In the genomic region with DNA sequence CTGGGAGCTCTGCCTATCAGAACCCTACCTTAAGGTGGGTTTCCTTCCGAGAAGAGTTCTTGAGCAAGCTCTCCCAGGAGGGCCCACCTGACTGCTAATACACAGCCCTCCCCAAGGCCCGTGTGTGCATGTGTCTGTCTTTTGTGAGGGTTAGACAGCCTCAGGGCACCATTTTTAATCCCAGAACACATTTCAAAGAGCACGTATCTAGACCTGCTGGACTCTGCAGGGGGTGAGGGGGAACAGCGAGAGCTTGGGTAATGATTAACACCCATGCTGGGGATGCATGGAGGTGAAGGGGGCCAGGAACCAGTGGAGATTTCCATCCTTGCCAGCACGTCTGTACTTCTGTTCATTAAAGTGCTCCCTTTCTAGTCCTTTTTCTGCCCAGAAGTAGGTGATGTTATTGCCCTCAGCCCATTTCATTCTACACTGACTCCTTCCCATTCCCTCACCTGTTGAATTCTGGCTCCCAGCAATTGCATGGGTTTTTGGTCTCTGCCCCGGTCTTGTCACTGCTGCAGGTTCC, we compare ENCODE assay signal across 1 cellular context.
TF ChIP-seq lines count a peak whose summit lies in the region.

No MANE protein-coding gene starts in this region.

TF ChIP-seq in HepG2, 621 proteins besides CTCF, POLR2A, EP300 and RAD21 (continued from another document and continues in another):
- TF ChIP-seq, protein P1, sequence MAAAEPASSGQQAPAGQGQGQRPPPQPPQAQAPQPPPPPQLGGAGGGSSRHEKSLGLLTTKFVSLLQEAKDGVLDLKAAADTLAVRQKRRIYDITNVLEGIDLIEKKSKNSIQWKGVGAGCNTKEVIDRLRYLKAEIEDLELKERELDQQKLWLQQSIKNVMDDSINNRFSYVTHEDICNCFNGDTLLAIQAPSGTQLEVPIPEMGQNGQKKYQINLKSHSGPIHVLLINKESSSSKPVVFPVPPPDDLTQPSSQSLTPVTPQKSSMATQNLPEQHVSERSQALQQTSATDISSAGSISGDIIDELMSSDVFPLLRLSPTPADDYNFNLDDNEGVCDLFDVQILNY (CRISPR knock-in tag; conservative IDR thresholded peaks at IDR 0.05): no peak
- peak; percentile 77 for TF ChIP-seq ZNF792 (CRISPR knock-in tag; IDR thresholded peaks at IDR 0.05)
- TF ChIP-seq, protein P2, sequence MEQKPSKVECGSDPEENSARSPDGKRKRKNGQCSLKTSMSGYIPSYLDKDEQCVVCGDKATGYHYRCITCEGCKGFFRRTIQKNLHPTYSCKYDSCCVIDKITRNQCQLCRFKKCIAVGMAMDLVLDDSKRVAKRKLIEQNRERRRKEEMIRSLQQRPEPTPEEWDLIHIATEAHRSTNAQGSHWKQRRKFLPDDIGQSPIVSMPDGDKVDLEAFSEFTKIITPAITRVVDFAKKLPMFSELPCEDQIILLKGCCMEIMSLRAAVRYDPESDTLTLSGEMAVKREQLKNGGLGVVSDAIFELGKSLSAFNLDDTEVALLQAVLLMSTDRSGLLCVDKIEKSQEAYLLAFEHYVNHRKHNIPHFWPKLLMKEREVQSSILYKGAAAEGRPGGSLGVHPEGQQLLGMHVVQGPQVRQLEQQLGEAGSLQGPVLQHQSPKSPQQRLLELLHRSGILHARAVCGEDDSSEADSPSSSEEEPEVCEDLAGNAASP (CRISPR knock-in tag; IDR thresholded peaks at IDR 0.05; ENCODE audit: borderline replicate concordance): peak; percentile 60; the same call in 1 of the 2 replicates
- TF ChIP-seq HNF4G (IDR thresholded peaks at IDR 0.05; ENCODE audit: borderline replicate concordance, low read depth, low read length): 0 out of 2 replicates have a peak, but pooled peaks have one; percentile 28
- peak; percentile 22; the same call in 1 of the 2 replicates for TF ChIP-seq HNF4G (CRISPR knock-in tag; IDR thresholded peaks at IDR 0.05; ENCODE audit: borderline replicate concordance, low read depth)
- TF ChIP-seq, protein P3, sequence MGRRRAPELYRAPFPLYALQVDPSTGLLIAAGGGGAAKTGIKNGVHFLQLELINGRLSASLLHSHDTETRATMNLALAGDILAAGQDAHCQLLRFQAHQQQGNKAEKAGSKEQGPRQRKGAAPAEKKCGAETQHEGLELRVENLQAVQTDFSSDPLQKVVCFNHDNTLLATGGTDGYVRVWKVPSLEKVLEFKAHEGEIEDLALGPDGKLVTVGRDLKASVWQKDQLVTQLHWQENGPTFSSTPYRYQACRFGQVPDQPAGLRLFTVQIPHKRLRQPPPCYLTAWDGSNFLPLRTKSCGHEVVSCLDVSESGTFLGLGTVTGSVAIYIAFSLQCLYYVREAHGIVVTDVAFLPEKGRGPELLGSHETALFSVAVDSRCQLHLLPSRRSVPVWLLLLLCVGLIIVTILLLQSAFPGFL (CRISPR knock-in tag; IDR thresholded peaks at IDR 0.05): no peak
- TF ChIP-seq ZNF430 (CRISPR knock-in tag; IDR thresholded peaks at IDR 0.05): peak; percentile 73; the same call in 1 of the 2 replicates
- TF ChIP-seq RFXAP (CRISPR knock-in tag; IDR thresholded peaks at IDR 0.05; ENCODE audit: borderline replicate concordance): peak; percentile 38; the same call in 1 of the 2 replicates
- peak; percentile 84 for TF ChIP-seq PPARG (CRISPR knock-in tag; conservative IDR thresholded peaks at IDR 0.05)
- TF ChIP-seq ZNF296 (CRISPR knock-in tag; conservative IDR thresholded peaks at IDR 0.05): no peak
- no peak for TF ChIP-seq HHEX (CRISPR knock-in tag; IDR thresholded peaks at IDR 0.05)
- TF ChIP-seq, protein P4, sequence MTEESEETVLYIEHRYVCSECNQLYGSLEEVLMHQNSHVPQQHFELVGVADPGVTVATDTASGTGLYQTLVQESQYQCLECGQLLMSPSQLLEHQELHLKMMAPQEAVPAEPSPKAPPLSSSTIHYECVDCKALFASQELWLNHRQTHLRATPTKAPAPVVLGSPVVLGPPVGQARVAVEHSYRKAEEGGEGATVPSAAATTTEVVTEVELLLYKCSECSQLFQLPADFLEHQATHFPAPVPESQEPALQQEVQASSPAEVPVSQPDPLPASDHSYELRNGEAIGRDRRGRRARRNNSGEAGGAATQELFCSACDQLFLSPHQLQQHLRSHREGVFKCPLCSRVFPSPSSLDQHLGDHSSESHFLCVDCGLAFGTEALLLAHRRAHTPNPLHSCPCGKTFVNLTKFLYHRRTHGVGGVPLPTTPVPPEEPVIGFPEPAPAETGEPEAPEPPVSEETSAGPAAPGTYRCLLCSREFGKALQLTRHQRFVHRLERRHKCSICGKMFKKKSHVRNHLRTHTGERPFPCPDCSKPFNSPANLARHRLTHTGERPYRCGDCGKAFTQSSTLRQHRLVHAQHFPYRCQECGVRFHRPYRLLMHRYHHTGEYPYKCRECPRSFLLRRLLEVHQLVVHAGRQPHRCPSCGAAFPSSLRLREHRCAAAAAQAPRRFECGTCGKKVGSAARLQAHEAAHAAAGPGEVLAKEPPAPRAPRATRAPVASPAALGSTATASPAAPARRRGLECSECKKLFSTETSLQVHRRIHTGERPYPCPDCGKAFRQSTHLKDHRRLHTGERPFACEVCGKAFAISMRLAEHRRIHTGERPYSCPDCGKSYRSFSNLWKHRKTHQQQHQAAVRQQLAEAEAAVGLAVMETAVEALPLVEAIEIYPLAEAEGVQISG (CRISPR knock-in tag; IDR thresholded peaks at IDR 0.05): peak; percentile 42; the same call in 1 of the 2 replicates
- TF ChIP-seq, protein P5, sequence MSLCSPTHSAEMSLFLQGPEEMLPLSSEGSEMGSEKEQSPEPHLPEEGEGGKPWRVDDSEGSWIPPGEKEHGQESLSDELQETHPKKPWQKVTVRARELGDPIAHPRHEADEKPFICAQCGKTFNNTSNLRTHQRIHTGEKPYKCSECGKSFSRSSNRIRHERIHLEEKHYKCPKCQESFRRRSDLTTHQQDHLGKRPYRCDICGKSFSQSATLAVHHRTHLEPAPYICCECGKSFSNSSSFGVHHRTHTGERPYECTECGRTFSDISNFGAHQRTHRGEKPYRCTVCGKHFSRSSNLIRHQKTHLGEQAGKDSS (CRISPR knock-in tag; IDR thresholded peaks at IDR 0.05; ENCODE audit: borderline replicate concordance, low read depth): peak; percentile 47; the same call in 1 of the 2 replicates
- peak; percentile 83 for TF ChIP-seq BRD4 (CRISPR knock-in tag; IDR thresholded peaks at IDR 0.05)
- TF ChIP-seq, protein P6, sequence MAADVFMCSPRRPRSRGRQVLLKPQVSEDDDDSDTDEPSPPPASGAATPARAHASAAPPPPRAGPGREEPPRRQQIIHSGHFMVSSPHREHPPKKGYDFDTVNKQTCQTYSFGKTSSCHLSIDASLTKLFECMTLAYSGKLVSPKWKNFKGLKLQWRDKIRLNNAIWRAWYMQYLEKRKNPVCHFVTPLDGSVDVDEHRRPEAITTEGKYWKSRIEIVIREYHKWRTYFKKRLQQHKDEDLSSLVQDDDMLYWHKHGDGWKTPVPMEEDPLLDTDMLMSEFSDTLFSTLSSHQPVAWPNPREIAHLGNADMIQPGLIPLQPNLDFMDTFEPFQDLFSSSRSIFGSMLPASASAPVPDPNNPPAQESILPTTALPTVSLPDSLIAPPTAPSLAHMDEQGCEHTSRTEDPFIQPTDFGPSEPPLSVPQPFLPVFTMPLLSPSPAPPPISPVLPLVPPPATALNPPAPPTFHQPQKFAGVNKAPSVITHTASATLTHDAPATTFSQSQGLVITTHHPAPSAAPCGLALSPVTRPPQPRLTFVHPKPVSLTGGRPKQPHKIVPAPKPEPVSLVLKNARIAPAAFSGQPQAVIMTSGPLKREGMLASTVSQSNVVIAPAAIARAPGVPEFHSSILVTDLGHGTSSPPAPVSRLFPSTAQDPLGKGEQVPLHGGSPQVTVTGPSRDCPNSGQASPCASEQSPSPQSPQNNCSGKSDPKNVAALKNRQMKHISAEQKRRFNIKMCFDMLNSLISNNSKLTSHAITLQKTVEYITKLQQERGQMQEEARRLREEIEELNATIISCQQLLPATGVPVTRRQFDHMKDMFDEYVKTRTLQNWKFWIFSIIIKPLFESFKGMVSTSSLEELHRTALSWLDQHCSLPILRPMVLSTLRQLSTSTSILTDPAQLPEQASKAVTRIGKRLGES (CRISPR knock-in tag; IDR thresholded peaks at IDR 0.05; ENCODE audit: borderline replicate concordance): no peak
- TF ChIP-seq KAT2B (IDR thresholded peaks at IDR 0.05; ENCODE audit: borderline replicate concordance, low read depth, low read length): no peak
- TF ChIP-seq MTF2 (CRISPR knock-in tag; IDR thresholded peaks at IDR 0.05; ENCODE audit: borderline replicate concordance): no peak
- no peak for TF ChIP-seq TRIM24 (CRISPR knock-in tag; IDR thresholded peaks at IDR 0.05)
- peak; percentile 26 for TF ChIP-seq FOSL2 (CRISPR knock-in tag; IDR thresholded peaks at IDR 0.05)
- TF ChIP-seq KDM6A (CRISPR knock-in tag; IDR thresholded peaks at IDR 0.05; ENCODE audit: low read depth): peak; percentile 84
- TF ChIP-seq GATAD1 (CRISPR knock-in tag; IDR thresholded peaks at IDR 0.05): peak; percentile 52; the same call in 1 of the 2 replicates
- no peak for TF ChIP-seq ZNF207 (IDR thresholded peaks at IDR 0.05; ENCODE audit: borderline replicate concordance)
- no peak for TF ChIP-seq SRSF9 (IDR thresholded peaks at IDR 0.05; ENCODE audit: borderline replicate concordance, insufficient read depth, low read depth, low read length, poor library complexity, severe bottlenecking)
- peak; percentile 72 for TF ChIP-seq POLR2AphosphoS5 (IDR thresholded peaks at IDR 0.05; ENCODE audit: low read depth, low read length)
- no peak for TF ChIP-seq ZNF530 (CRISPR knock-in tag; IDR thresholded peaks at IDR 0.05; ENCODE audit: low read depth)
- no peak for TF ChIP-seq NCOA5 (CRISPR knock-in tag; IDR thresholded peaks at IDR 0.05)
- TF ChIP-seq ZNF230 (CRISPR knock-in tag; IDR thresholded peaks at IDR 0.05): 0 out of 2 replicates have a peak, but pooled peaks have one; percentile 30
- no peak for TF ChIP-seq ZSCAN20 (CRISPR knock-in tag; IDR thresholded peaks at IDR 0.05; ENCODE audit: borderline replicate concordance)
- peak; percentile 68; the same call in 1 of the 2 replicates for TF ChIP-seq YEATS2 (CRISPR knock-in tag; IDR thresholded peaks at IDR 0.05; ENCODE audit: borderline replicate concordance)
- TF ChIP-seq, protein P7, sequence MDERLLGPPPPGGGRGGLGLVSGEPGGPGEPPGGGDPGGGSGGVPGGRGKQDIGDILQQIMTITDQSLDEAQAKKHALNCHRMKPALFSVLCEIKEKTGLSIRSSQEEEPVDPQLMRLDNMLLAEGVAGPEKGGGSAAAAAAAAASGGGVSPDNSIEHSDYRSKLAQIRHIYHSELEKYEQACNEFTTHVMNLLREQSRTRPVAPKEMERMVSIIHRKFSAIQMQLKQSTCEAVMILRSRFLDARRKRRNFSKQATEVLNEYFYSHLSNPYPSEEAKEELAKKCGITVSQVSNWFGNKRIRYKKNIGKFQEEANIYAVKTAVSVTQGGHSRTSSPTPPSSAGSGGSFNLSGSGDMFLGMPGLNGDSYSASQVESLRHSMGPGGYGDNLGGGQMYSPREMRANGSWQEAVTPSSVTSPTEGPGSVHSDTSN (CRISPR knock-in tag; IDR thresholded peaks at IDR 0.05): no peak
- no peak for TF ChIP-seq U2AF1 (optimal IDR thresholded peaks at IDR 0.05; ENCODE audit: low read depth, low read length)
- TF ChIP-seq ZNF709 (CRISPR knock-in tag; IDR thresholded peaks at IDR 0.05): 0 out of 2 replicates have a peak, but pooled peaks have one; percentile 9
- TF ChIP-seq, protein P8, sequence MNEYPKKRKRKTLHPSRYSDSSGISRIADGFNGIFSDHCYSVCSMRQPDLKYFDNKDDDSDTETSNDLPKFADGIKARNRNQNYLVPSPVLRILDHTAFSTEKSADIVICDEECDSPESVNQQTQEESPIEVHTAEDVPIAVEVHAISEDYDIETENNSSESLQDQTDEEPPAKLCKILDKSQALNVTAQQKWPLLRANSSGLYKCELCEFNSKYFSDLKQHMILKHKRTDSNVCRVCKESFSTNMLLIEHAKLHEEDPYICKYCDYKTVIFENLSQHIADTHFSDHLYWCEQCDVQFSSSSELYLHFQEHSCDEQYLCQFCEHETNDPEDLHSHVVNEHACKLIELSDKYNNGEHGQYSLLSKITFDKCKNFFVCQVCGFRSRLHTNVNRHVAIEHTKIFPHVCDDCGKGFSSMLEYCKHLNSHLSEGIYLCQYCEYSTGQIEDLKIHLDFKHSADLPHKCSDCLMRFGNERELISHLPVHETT (CRISPR knock-in tag; conservative IDR thresholded peaks at IDR 0.05): peak; percentile 70; the same call in 1 of the 2 replicates
- peak; percentile 47; the same call in 1 of the 3 replicates for TF ChIP-seq MXI1 (IDR thresholded peaks at IDR 0.05; ENCODE audit: borderline replicate concordance, low read depth, low read length)
- TF ChIP-seq, protein P9, sequence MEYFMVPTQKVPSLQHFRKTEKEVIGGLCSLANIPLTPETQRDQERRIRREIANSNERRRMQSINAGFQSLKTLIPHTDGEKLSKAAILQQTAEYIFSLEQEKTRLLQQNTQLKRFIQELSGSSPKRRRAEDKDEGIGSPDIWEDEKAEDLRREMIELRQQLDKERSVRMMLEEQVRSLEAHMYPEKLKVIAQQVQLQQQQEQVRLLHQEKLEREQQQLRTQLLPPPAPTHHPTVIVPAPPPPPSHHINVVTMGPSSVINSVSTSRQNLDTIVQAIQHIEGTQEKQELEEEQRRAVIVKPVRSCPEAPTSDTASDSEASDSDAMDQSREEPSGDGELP (IDR thresholded peaks at IDR 0.05; ENCODE audit: borderline replicate concordance, low read depth): peak; percentile 64; the same call in 1 of the 2 replicates
- TF ChIP-seq SIX4 (CRISPR knock-in tag; IDR thresholded peaks at IDR 0.05): peak; percentile 64; the same call in 1 of the 2 replicates
- peak; percentile 70; the same call in 1 of the 2 replicates for TF ChIP-seq ZNF788 (CRISPR knock-in tag; IDR thresholded peaks at IDR 0.05; ENCODE audit: borderline replicate concordance)
- TF ChIP-seq, protein P10, sequence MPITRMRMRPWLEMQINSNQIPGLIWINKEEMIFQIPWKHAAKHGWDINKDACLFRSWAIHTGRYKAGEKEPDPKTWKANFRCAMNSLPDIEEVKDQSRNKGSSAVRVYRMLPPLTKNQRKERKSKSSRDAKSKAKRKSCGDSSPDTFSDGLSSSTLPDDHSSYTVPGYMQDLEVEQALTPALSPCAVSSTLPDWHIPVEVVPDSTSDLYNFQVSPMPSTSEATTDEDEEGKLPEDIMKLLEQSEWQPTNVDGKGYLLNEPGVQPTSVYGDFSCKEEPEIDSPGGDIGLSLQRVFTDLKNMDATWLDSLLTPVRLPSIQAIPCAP (CRISPR knock-in tag; IDR thresholded peaks at IDR 0.05; ENCODE audit: low read depth): no peak
- no peak for TF ChIP-seq CBX1 (IDR thresholded peaks at IDR 0.05; ENCODE audit: low read depth)
- TF ChIP-seq ZNF547 (CRISPR knock-in tag; IDR thresholded peaks at IDR 0.05): peak; percentile 73; the same call in 1 of the 2 replicates
- peak in 1 of 2 experiments; percentile 20; a peak in 1 of 4 replicates for TF ChIP-seq KLF16 (CRISPR knock-in tag; IDR thresholded peaks at IDR 0.05)
- TF ChIP-seq, protein P11, sequence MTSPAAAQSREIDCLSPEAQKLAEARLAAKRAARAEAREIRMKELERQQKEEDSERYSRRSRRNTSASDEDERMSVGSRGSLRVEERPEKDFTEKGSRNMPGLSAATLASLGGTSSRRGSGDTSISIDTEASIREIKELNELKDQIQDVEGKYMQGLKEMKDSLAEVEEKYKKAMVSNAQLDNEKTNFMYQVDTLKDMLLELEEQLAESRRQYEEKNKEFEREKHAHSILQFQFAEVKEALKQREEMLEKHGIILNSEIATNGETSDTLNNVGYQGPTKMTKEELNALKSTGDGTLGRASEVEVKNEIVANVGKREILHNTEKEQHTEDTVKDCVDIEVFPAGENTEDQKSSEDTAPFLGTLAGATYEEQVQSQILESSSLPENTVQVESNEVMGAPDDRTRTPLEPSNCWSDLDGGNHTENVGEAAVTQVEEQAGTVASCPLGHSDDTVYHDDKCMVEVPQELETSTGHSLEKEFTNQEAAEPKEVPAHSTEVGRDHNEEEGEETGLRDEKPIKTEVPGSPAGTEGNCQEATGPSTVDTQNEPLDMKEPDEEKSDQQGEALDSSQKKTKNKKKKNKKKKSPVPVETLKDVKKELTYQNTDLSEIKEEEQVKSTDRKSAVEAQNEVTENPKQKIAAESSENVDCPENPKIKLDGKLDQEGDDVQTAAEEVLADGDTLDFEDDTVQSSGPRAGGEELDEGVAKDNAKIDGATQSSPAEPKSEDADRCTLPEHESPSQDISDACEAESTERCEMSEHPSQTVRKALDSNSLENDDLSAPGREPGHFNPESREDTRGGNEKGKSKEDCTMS (CRISPR knock-in tag; conservative IDR thresholded peaks at IDR 0.05): no peak
- peak; percentile 46 for TF ChIP-seq TAF1 (CRISPR knock-in tag; IDR thresholded peaks at IDR 0.05)
